ENCODE assay signal across 17 cellular contexts in genomic region chr18:9296233-9297006, GRCh38.
"Had no signal": no experiment of that assay in that cellular context is flagged by ENCODE, and none has a peak within 500 bp of the region (broad histone marks: within the 10 kb centered on the region; RNA-seq: fewer than 3 reads in every experiment).

No MANE protein-coding gene starts in this region.

- ATAC-seq: activated CD8-positive, alpha-beta T cell treated with anti-CD3 and anti-CD28 coated beads for 36 hours; activated T-cell treated with anti-CD3 and anti-CD28 coated beads, Interleukin-2, amount 50 U/mL, for 72 hours; left colon; naive thymus-derived CD8-positive, alpha-beta T cell had no signal

- H3K27ac ChIP-seq: breast epithelium, neutrophil, right atrium auricular region, tibial artery, uterus had no signal

- H3K4me1 ChIP-seq: breast epithelium, right atrium auricular region, tibial artery, uterus had no signal

- H3K4me3 ChIP-seq: breast epithelium, right atrium auricular region, smooth muscle cell, tibial artery, uterus had no signal

- H3K36me3 ChIP-seq: breast epithelium, neutrophil, right atrium auricular region, tibial artery, uterus had no signal

- DNase-seq: activated CD4-positive, alpha-beta T cell treated with anti-CD3 and anti-CD28 coated beads for 4 hours; activated CD8-positive, alpha-beta memory T cell treated with anti-CD3 and anti-CD28 coated beads, Interleukin-2, amount 50 U/mL, for 4 hours; activated CD8-positive, alpha-beta T cell treated with anti-CD3 and anti-CD28 coated beads for 36 hours; activated gamma-delta T cell treated with Interleukin-2 at 50 U/mL for 16 hours; activated naive CD8-positive, alpha-beta T cell treated with anti-CD3 and anti-CD28 coated beads, Interleukin-2, amount 10 ng/mL, durations not matched to agents 7 days and 5 days; activated T-cell treated with anti-CD3 and anti-CD28 coated beads, Interleukin-2, amount 50 U/mL, for 72 hours; aorta; glutamatergic neuron; immature natural killer cell; left colon; naive thymus-derived CD8-positive, alpha-beta T cell; tibial artery; uterus had no signal
